In genomic region chr10:689433-690226, GRCh38 we compare ENCODE assay signal across 1 cellular context.
A peak's percentile ranks its signal among the peaks of the same experiment; 100 is the strongest.
TF ChIP-seq lines count a peak whose summit lies in the region.

Gene DIP2C (minus strand): TSS chr10:689668. CDS start chr10:689578, 90 bp downstream.

TF ChIP-seq in IMR-90, 13 proteins besides CTCF, POLR2A, EP300 and RAD21:
- TF ChIP-seq USF2 (IDR thresholded peaks at IDR 0.05; ENCODE audit: low read depth, low read length) (peak; percentile 11; the same call in 1 of the 2 replicates), MAZ (IDR thresholded peaks at IDR 0.05; ENCODE audit: borderline replicate concordance, low read depth, low read length) (peak; percentile 20; the same call in 1 of the 2 replicates), CHD1 (IDR thresholded peaks at IDR 0.05; ENCODE audit: low read depth, low read length) (no peak), RFX5 (IDR thresholded peaks at IDR 0.05; ENCODE audit: low read depth, low read length) (no peak), MXI1 (IDR thresholded peaks at IDR 0.05; ENCODE audit: borderline replicate concordance, low read depth, low read length) (no peak), RCOR1 (IDR thresholded peaks at IDR 0.05; ENCODE audit: insufficient replicate concordance, low read length) (no peak), SMC3 (IDR thresholded peaks at IDR 0.05; ENCODE audit: low read depth, low read length) (no peak), NFE2L2 (IDR thresholded peaks at IDR 0.05; ENCODE audit: low read depth, low read length) (no peak)
